In genomic region chr10:67836491-67836890, GRCh38 we compare ENCODE assay signal across 1 cellular context.
A peak's percentile ranks its signal among the peaks of the same experiment; 100 is the strongest.
TF ChIP-seq lines count a peak whose summit lies in the region.

No MANE protein-coding gene starts in this region.

TF ChIP-seq in K562, 482 proteins besides CTCF, POLR2A, EP300 and RAD21:
- TF ChIP-seq NEUROD1 (IDR thresholded peaks at IDR 0.05; ENCODE audit: borderline replicate concordance, low read depth, low read length, partially characterized antibody) (no peak), ELF1 (tag; IDR thresholded peaks at IDR 0.05) (no peak), ZNF318 (IDR thresholded peaks at IDR 0.05; ENCODE audit: borderline replicate concordance in 1 of 2, low read depth in 1 of 2) (0 out of 4 replicates have a peak, but pooled peaks of 1 of the 2 experiments have one; percentile 37), ZBTB17 (CRISPR knock-in tag; IDR thresholded peaks at IDR 0.05) (no peak), DNMT1 (IDR thresholded peaks at IDR 0.05) (no peak), GATAD2B (IDR thresholded peaks at IDR 0.05; ENCODE audit: borderline replicate concordance) (peak; percentile 60; the same call in 1 of the 2 replicates)
